In genomic region chr2:69434753-69435152, GRCh38 we compare ENCODE assay signal across 21 cellular contexts. TPM values are rescaled to one million over a fixed set of nuclear protein-coding genes. Genes with fewer than 3 reads are reported as not detected.
DNase-seq lines count a peak whose midpoint lies in the region; ATAC-seq and TF ChIP-seq lines count a peak whose summit lies in the region.
"Had no signal": no experiment of that assay in that cellular context is flagged by ENCODE, and none has a peak within 500 bp of the region (broad histone marks: within the 10 kb centered on the region; RNA-seq: fewer than 3 reads in every experiment).

No MANE protein-coding gene starts in this region.

- peaks cover 6% of the 10 kb centered on the region; the same call in 1 of the 2 replicates for H3K79me2 ChIP-seq in OCI-LY7 (ENCODE audit: insufficient read depth, low read depth, low read length)

- intact Hi-C loops in OCI-LY7 (cut with micrococcal nuclease; ENCODE audit: unreplicated experiment), result loop anchor here (10.0 kb wide), 1 partner anchor 210 kb away; the partner anchor contains the start of gene AAK1

- no peak for ATAC-seq in stimulated activated memory B cell treated with anti-CD40 and anti-IgM and Interleukin-4, amounts not matched to agents 10 μg/mL and 1 μg/mL and 100 μg/mL, for 72 hours
- no peak for ATAC-seq in GM18870 (IDR thresholded peaks at IDR 0.05; ENCODE audit: unreplicated experiment)
- ATAC-seq: A549, right cardiac atrium had no signal

- no peak for TF ChIP-seq CTCF in VCaP (conservative IDR thresholded peaks at IDR 0.05)
- TF ChIP-seq CTCF in OCI-LY7 (conservative IDR thresholded peaks at IDR 0.05; ENCODE audit: low read length), result no peak

- no peaks in the 10 kb centered on the region for H4K20me1 ChIP-seq in OCI-LY7 (ENCODE audit: insufficient read depth, low read length)

- H3K4me1 Mint-ChIP-seq in activated naive CD4-positive, alpha-beta T cell treated with anti-CD3 and anti-CD28 coated beads, Interleukin-2, amount 10 ng/mL, durations not matched to agents 7 days and 5 days, result peaks cover 34% of the 10 kb centered on the region
- peaks cover 34 to 40% of the 10 kb centered on the region in 2 donors for H3K4me1 Mint-ChIP-seq in immature natural killer cell
- peaks cover 31% of the 10 kb centered on the region for H3K4me1 Mint-ChIP-seq in stimulated activated memory B cell treated with anti-CD40 and anti-IgM and Interleukin-4, amounts not matched to agents 10 μg/mL and 1 μg/mL and 100 μg/mL, for 72 hours

- POLR2A ChIA-PET in OCI-LY7 (lab: Charles Lee), result interaction anchor here (0.7 to 1.3 kb wide), 3 partner anchors 17 to 696 kb away, joined by 3 to 9 read pairs (median 3); no protein-coding TSS in a partner anchor

- CTCF ChIA-PET in activated naive CD4-positive, alpha-beta T cell treated with anti-CD3 and anti-CD28 coated beads, Interleukin-2, amount 10 ng/mL, durations not matched to agents 7 days and 5 days (lab: Charles Lee), result interaction anchor here (0.5 kb wide), 1 partner anchor 114 kb away, joined by 3 read pairs; no protein-coding TSS in a partner anchor
- CTCF ChIA-PET in OCI-LY7 (lab: Charles Lee; ENCODE audit: unreplicated experiment), result no interaction called here

- H3K4me2 ChIP-seq in OCI-LY7 (ENCODE audit: low read length), result no peak overlapping the region; the same call in 1 of the 2 replicates

- H3K4me3 ChIP-seq in OCI-LY7 (ENCODE audit: low read depth, low read length, poor library complexity, severe bottlenecking), result no peak overlapping the region
- H3K4me3 ChIP-seq: A549; BLaER1 treated with 17β-estradiol and CSF1 and Interleukin-3, amounts not matched to agents 10 nM and 100 nM; left ventricle myocardium inferior had no signal

- no peaks in the 10 kb centered on the region for H3K27me3 Mint-ChIP-seq in activated naive CD4-positive, alpha-beta T cell treated with anti-CD3 and anti-CD28 coated beads, Interleukin-2, amount 10 ng/mL, durations not matched to agents 7 days and 5 days
- H3K27me3 Mint-ChIP-seq in immature natural killer cell (ENCODE audit: low read depth in 3 of 3), result peaks cover 5 to 18% (median 9%) of the 10 kb centered on the region in 3 donors
- no peaks in the 10 kb centered on the region for H3K27me3 Mint-ChIP-seq in stimulated activated memory B cell treated with anti-CD40 and anti-IgM and Interleukin-4, amounts not matched to agents 10 μg/mL and 1 μg/mL and 100 μg/mL, for 72 hours
- H3K27me3 Mint-ChIP-seq: activated naive CD8-positive, alpha-beta T cell treated with anti-CD3 and anti-CD28 coated beads, Interleukin-2, amount 10 ng/mL, durations not matched to agents 7 days and 5 days had no signal

- peaks cover 3% of the 10 kb centered on the region; the same call in 1 of the 2 replicates for H3K36me3 ChIP-seq in OCI-LY7 (ENCODE audit: insufficient read depth, low read length)

- H3K27ac ChIP-seq in VCaP (peak overlapping the region; percentile 99; the same call in 1 of the 2 replicates), OCI-LY7 (ENCODE audit: low read depth, low read length, poor library complexity, severe bottlenecking) (no peak overlapping the region)
- H3K27ac ChIP-seq: A549; BLaER1 treated with 17β-estradiol and CSF1 and Interleukin-3, amounts not matched to agents 10 nM and 100 nM had no signal

- H3K9me2 ChIP-seq in OCI-LY7 (ENCODE audit: insufficient read depth, low read length), result no peaks in the 10 kb centered on the region

- H2AFZ ChIP-seq in OCI-LY7 (ENCODE audit: low read length), result no peak overlapping the region

- H3K4me3 Mint-ChIP-seq in activated naive CD4-positive, alpha-beta T cell treated with anti-CD3 and anti-CD28 coated beads, Interleukin-2, amount 10 ng/mL, durations not matched to agents 7 days and 5 days, result peak overlapping the region; percentile 22
- H3K4me3 Mint-ChIP-seq in immature natural killer cell, result peak overlapping the region in 1 of 5 donors; percentile 39
- peak overlapping the region; percentile 43 for H3K4me3 Mint-ChIP-seq in stimulated activated memory B cell treated with anti-CD40 and anti-IgM and Interleukin-4, amounts not matched to agents 10 μg/mL and 1 μg/mL and 100 μg/mL, for 72 hours

- no peak overlapping the region for H3K27ac Mint-ChIP-seq in activated naive CD4-positive, alpha-beta T cell treated with anti-CD3 and anti-CD28 coated beads, Interleukin-2, amount 10 ng/mL, durations not matched to agents 7 days and 5 days
- peak overlapping the region; percentile 5 to 100 (median 60) for H3K27ac Mint-ChIP-seq in immature natural killer cell
- H3K27ac Mint-ChIP-seq in stimulated activated memory B cell treated with anti-CD40 and anti-IgM and Interleukin-4, amounts not matched to agents 10 μg/mL and 1 μg/mL and 100 μg/mL, for 72 hours, result no peak overlapping the region

- no peaks in the 10 kb centered on the region for H3K9me3 ChIP-seq in OCI-LY7 (ENCODE audit: low read length)
- H3K9me3 ChIP-seq: A549, left ventricle myocardium inferior had no signal

- peaks cover 9% of the 10 kb centered on the region for H3K9me3 Mint-ChIP-seq in activated naive CD4-positive, alpha-beta T cell treated with anti-CD3 and anti-CD28 coated beads, Interleukin-2, amount 10 ng/mL, durations not matched to agents 7 days and 5 days
- H3K9me3 Mint-ChIP-seq in immature natural killer cell, result no peaks in the 10 kb centered on the region
- H3K9me3 Mint-ChIP-seq in stimulated activated memory B cell treated with anti-CD40 and anti-IgM and Interleukin-4, amounts not matched to agents 10 μg/mL and 1 μg/mL and 100 μg/mL, for 72 hours, result no peaks in the 10 kb centered on the region

- no peak for DNase-seq in activated naive CD4-positive, alpha-beta T cell treated with anti-CD3 and anti-CD28 coated beads, Interleukin-2, amount 10 ng/mL, durations not matched to agents 7 days and 5 days
- DNase-seq in activated naive CD4-positive, alpha-beta T cell (lab: John Stamatoyannopoulos, UW), result no peak
- DNase-seq in immature natural killer cell, result no peak
- DNase-seq in OCI-LY7 (ENCODE audit: low spot score), result no peak
- DNase-seq in NCI-H774 (lab: John Stamatoyannopoulos, UW), result no peak
- DNase-seq: activated CD4-positive, alpha-beta T cell treated with anti-CD3 and anti-CD28 coated beads, Interleukin-2, amount 50 U/mL, for 48 hours; activated naive CD8-positive, alpha-beta T cell treated with anti-CD3 and anti-CD28 coated beads, Interleukin-2, amount 10 ng/mL, durations not matched to agents 7 days and 5 days; DMS 273 treated with DMSO at 0.1 percent for 48 hours; head of caudate nucleus; left ventricle myocardium inferior; NCI-H187; NCI-H748 treated with DMSO at 0.1 percent for 48 hours; occipital lobe; SIG-M5; stimulated activated CD4-positive, alpha-beta T cell treated with anti-CD3 and anti-CD28 coated beads, Interleukin-12 subunit alpha, Interleukin-12 subunit beta, amount 100 ng/mL, for 4 hours had no signal

- peaks cover 16% of the 10 kb centered on the region for H3K36me3 Mint-ChIP-seq in activated naive CD4-positive, alpha-beta T cell treated with anti-CD3 and anti-CD28 coated beads, Interleukin-2, amount 10 ng/mL, durations not matched to agents 7 days and 5 days
- H3K36me3 Mint-ChIP-seq in immature natural killer cell, result peaks cover 0 to 8% (median 6%) of the 10 kb centered on the region in 3 donors
- no peaks in the 10 kb centered on the region for H3K36me3 Mint-ChIP-seq in stimulated activated memory B cell treated with anti-CD40 and anti-IgM and Interleukin-4, amounts not matched to agents 10 μg/mL and 1 μg/mL and 100 μg/mL, for 72 hours

- no TSS peak for BruUV-seq in OCI-LY7 (replicated peaks; lab: Mats Ljungman, UMichigan)

- peaks cover 13% of the 10 kb centered on the region for H3K4me1 ChIP-seq in OCI-LY7 (ENCODE audit: insufficient read depth, low read length, poor library complexity, severe bottlenecking)

RNA-seq across cellular contexts. Expression of gene NFU1, which starts 2.5 kb away (rescaled TPM):
- 100 to 1,000 TPM in 2 of 3 donors, 10 to 100 TPM in 1; 67.2 to 130 (median 126) TPM for polyA plus RNA-seq in immature natural killer cell
- total RNA-seq in OCI-LY7 (2014; rRNA removed; shearing (Covaris generic)), result 15.4 and 17.1 TPM in 2 replicates
- 30.5 and 35.3 TPM in 2 replicates for total RNA-seq in OCI-LY7 (2022)

RNA-seq across cellular contexts. Expression of gene GFPT1, which starts 47.7 kb away (rescaled TPM):
- polyA plus RNA-seq in immature natural killer cell, result 10 to 100 TPM in 1 of 3 donors, 1 to 10 TPM in 2; 4.5 to 11.0 (median 5.5) TPM
- 11.0 and 14.8 TPM in 2 replicates for total RNA-seq in OCI-LY7 (2014; rRNA removed; shearing (Covaris generic))
- 31.2 TPM in 2 replicates for total RNA-seq in OCI-LY7 (2022)

Comparison
In these comparisons a context has a peak if more than half of its experiments do, and no peak if none do; other contexts are left out.
1. H3K27ac Mint-ChIP-seq: peak in immature natural killer cell (6 of 6); none in activated naive CD4-positive, alpha-beta T cell treated with anti-CD3 and anti-CD28 coated beads, Interleukin-2, amount 10 ng/mL, durations not matched to agents 7 days and 5 days (single experiment) and stimulated activated memory B cell treated with anti-CD40 and anti-IgM and Interleukin-4, amounts not matched to agents 10 μg/mL and 1 μg/mL and 100 μg/mL, for 72 hours (single experiment).